ENCODE assay signal across 9 cellular contexts in genomic region chr16:70697601-70698170, GRCh38. TPM values are rescaled to one million over a fixed set of nuclear protein-coding genes. Genes with fewer than 3 reads are reported as not detected.
DNase-seq lines count a peak whose midpoint lies in the region; ATAC-seq and TF ChIP-seq lines count a peak whose summit lies in the region.
"Had no signal": no experiment of that assay in that cellular context is flagged by ENCODE, and none has a peak within 500 bp of the region (broad histone marks: within the 10 kb centered on the region; RNA-seq: fewer than 3 reads in every experiment).

No MANE protein-coding gene starts in this region.

- H4K20me1 ChIP-seq in GM23338 (replicated peaks; ENCODE audit: insufficient read depth), result no peaks in the 10 kb centered on the region

- no peak for ATAC-seq in GM23338
- no peak for ATAC-seq in activated CD8-positive, alpha-beta T cell treated with anti-CD3 and anti-CD28 coated beads for 36 hours
- no peak for ATAC-seq in thoracic aorta (ENCODE audit: insufficient number of reproducible peaks, low FRiP score, low read depth)
- ATAC-seq in HG02970 (IDR thresholded peaks at IDR 0.05; ENCODE audit: low FRiP score, unreplicated experiment), result no peak

- CTCF ChIA-PET in activated CD8-positive, alpha-beta T cell treated with anti-CD3 and anti-CD28 coated beads for 36 hours (lab: Charles Lee), result interaction anchor here (1.1 to 1.3 kb wide), 2 partner anchors 26 to 74 kb away, joined by 3 to 4 read pairs; no protein-coding TSS in a partner anchor

- POLR2A ChIA-PET in activated CD8-positive, alpha-beta T cell treated with anti-CD3 and anti-CD28 coated beads for 36 hours (lab: Charles Lee), result no interaction called here

- no peak for DNase-seq in GM23338 (ENCODE audit: low spot score)
- DNase-seq in activated CD8-positive, alpha-beta T cell treated with anti-CD3 and anti-CD28 coated beads for 36 hours, result no peak
- no peak for DNase-seq in thoracic aorta (ENCODE audit: low spot score)
- no peak for DNase-seq in immature natural killer cell
- no peak for DNase-seq in AML-193 (lab: John Stamatoyannopoulos, UW)
- DNase-seq: central memory CD4-positive, alpha-beta T cell; NCI-H1930 had no signal

- peaks cover 20% of the 10 kb centered on the region for H3K27me3 Mint-ChIP-seq in GM23338 (ENCODE audit: insufficient read depth, low read depth, poor library complexity)
- no peaks in the 10 kb centered on the region for H3K27me3 Mint-ChIP-seq in activated CD8-positive, alpha-beta T cell treated with anti-CD3 and anti-CD28 coated beads for 36 hours
- H3K27me3 Mint-ChIP-seq in immature natural killer cell (ENCODE audit: low read depth in 3 of 3), result no peaks in the 10 kb centered on the region

- TF ChIP-seq CTCF in GM23338 (conservative IDR thresholded peaks at IDR 0.05; ENCODE audit: low read depth in 2 of 2) (no peak), thoracic aorta (IDR thresholded peaks at IDR 0.05) (peak; percentile 18)
- TF ChIP-seq CTCF in activated CD8-positive, alpha-beta T cell treated with anti-CD3 and anti-CD28 coated beads for 36 hours (IDR thresholded peaks at IDR 0.05), result no peak

- no peaks in the 10 kb centered on the region for H3K36me3 ChIP-seq in GM23338 (ENCODE audit: insufficient read depth)
- H3K36me3 ChIP-seq in thoracic aorta, result no peaks in the 10 kb centered on the region

- H3K4me1 Mint-ChIP-seq in GM23338, result peaks cover 37% of the 10 kb centered on the region
- H3K4me1 Mint-ChIP-seq in activated CD8-positive, alpha-beta T cell treated with anti-CD3 and anti-CD28 coated beads for 36 hours (ENCODE audit: low read depth), result peaks cover 37% of the 10 kb centered on the region
- peaks cover 19 to 22% of the 10 kb centered on the region in 2 donors for H3K4me1 Mint-ChIP-seq in immature natural killer cell

- H3K27me3 ChIP-seq in GM23338 (ENCODE audit: insufficient read depth) (no peaks in the 10 kb centered on the region), layer of hippocampus (ENCODE audit: control insufficient read depth, insufficient read depth, low read length) (no peaks in the 10 kb centered on the region), thoracic aorta (replicated peaks; ENCODE audit: insufficient read depth) (no peaks in the 10 kb centered on the region)

- no peak overlapping the region for H3K4me3 Mint-ChIP-seq in GM23338
- H3K4me3 Mint-ChIP-seq in activated CD8-positive, alpha-beta T cell treated with anti-CD3 and anti-CD28 coated beads for 36 hours, result no peak overlapping the region
- no peak overlapping the region for H3K4me3 Mint-ChIP-seq in immature natural killer cell

- H3K4me3 ChIP-seq in GM23338, result no peak overlapping the region
- no peak overlapping the region for H3K4me3 ChIP-seq in thoracic aorta

- H3K4me2 ChIP-seq in GM23338, result no peak overlapping the region

- H3K4me1 ChIP-seq in GM23338 (ENCODE audit: insufficient read depth), result peaks cover 24% of the 10 kb centered on the region
- H3K4me1 ChIP-seq in thoracic aorta (ENCODE audit: control insufficient read depth in 1 of 2, low read depth in 2 of 2), result peaks cover 53 to 91% of the 10 kb centered on the region in 2 donors

- H2AFZ ChIP-seq in GM23338, result no peak overlapping the region

- no peaks in the 10 kb centered on the region for H3K79me2 ChIP-seq in GM23338 (replicated peaks; ENCODE audit: insufficient read depth)

- no peaks in the 10 kb centered on the region for H3K9me2 ChIP-seq in GM23338 (ENCODE audit: insufficient read depth)

- H3K27ac Mint-ChIP-seq in GM23338 (peak overlapping the region; percentile 67; the same call in 1 of the 2 replicates), immature natural killer cell (peak overlapping the region in 1 of 6 donors; percentile 21)
- H3K27ac Mint-ChIP-seq in activated CD8-positive, alpha-beta T cell treated with anti-CD3 and anti-CD28 coated beads for 36 hours, result peak overlapping the region; percentile 87

- 0 out of 2 replicates have a peak, but pooled peaks cover 3% of the 10 kb centered on the region for H3F3A ChIP-seq in GM23338 (replicated peaks; ENCODE audit: low read depth)

- H3K9me3 ChIP-seq in thoracic aorta, result no peaks in the 10 kb centered on the region

- intact Hi-C loops in activated CD8-positive, alpha-beta T cell treated with anti-CD3 and anti-CD28 coated beads for 36 hours (cut with micrococcal nuclease), result no loop called here

- H3K36me3 Mint-ChIP-seq in GM23338 (ENCODE audit: low read depth), result peaks cover 2% of the 10 kb centered on the region; the same call in 1 of the 3 replicates
- no peaks in the 10 kb centered on the region for H3K36me3 Mint-ChIP-seq in activated CD8-positive, alpha-beta T cell treated with anti-CD3 and anti-CD28 coated beads for 36 hours (ENCODE audit: low read depth)
- no peaks in the 10 kb centered on the region for H3K36me3 Mint-ChIP-seq in immature natural killer cell

- no peaks in the 10 kb centered on the region for H3K9me3 Mint-ChIP-seq in GM23338
- no peaks in the 10 kb centered on the region for H3K9me3 Mint-ChIP-seq in activated CD8-positive, alpha-beta T cell treated with anti-CD3 and anti-CD28 coated beads for 36 hours
- no peaks in the 10 kb centered on the region for H3K9me3 Mint-ChIP-seq in immature natural killer cell

- no peak overlapping the region for H3K27ac ChIP-seq in GM23338 (ENCODE audit: low read depth)
- H3K27ac ChIP-seq in layer of hippocampus (ENCODE audit: low read depth, low read length), result peak overlapping the region; percentile 46
- peak overlapping the region; percentile 81 to 100 for H3K27ac ChIP-seq in thoracic aorta

TF ChIP-seq in GM23338, 12 proteins besides CTCF, POLR2A, EP300 and RAD21:
- TF ChIP-seq ZNF331 (CRISPR knock-in tag; IDR thresholded peaks at IDR 0.05; ENCODE audit: low read depth), result no peak
- no peak for TF ChIP-seq REST (IDR thresholded peaks at IDR 0.05; ENCODE audit: unreplicated experiment)
- no peak for TF ChIP-seq STAT1 (IDR thresholded peaks at IDR 0.05; ENCODE audit: unreplicated experiment)
- no peak for TF ChIP-seq CREB1 (CRISPR knock-in tag; IDR thresholded peaks at IDR 0.05; ENCODE audit: low read depth)
- no peak for TF ChIP-seq JUNB (IDR thresholded peaks at IDR 0.05; ENCODE audit: unreplicated experiment)
TF ChIP-seq in GM23338: peak in this region for 0.

RNA-seq across cellular contexts. Expression of gene MTSS2, which starts 11.8 kb away (rescaled TPM):
- 16.5 and 19.6 TPM in 2 replicates for total RNA-seq in GM23338 (2014; rRNA removed; shearing (Covaris generic))
- polyA plus RNA-seq in GM23338 (2016; fragmentation: Nextera tagmentation; extraction: Ambion mirVana), result 1.6 and 1.9 TPM in 2 replicates
- 1 to 10 TPM; 4.4 to 4.6 TPM for total RNA-seq in activated CD8-positive, alpha-beta T cell treated with anti-CD3 and anti-CD28 coated beads for 36 hours
- 10 to 100 TPM; 57.3 to 58.5 TPM for total RNA-seq in thoracic aorta
- not detected for polyA plus RNA-seq in immature natural killer cell

RNA-seq across cellular contexts. Expression of gene IL34, which starts 51.3 kb away (rescaled TPM):
- total RNA-seq in GM23338 (2014; rRNA removed; shearing (Covaris generic)), result 4.6 and 6.6 TPM in 2 replicates
- polyA plus RNA-seq in GM23338 (2016; fragmentation: Nextera tagmentation; extraction: Ambion mirVana) (3.1 and 4.3 TPM in 2 replicates), immature natural killer cell (not detected)
- not detected for total RNA-seq in activated CD8-positive, alpha-beta T cell treated with anti-CD3 and anti-CD28 coated beads for 36 hours
- 10 to 100 TPM; 11.9 to 55.6 TPM for total RNA-seq in thoracic aorta
